11 cellular contexts compared by ENCODE assay signal in genomic region chr2:234147335-234147861, GRCh38.
DNase-seq lines count a peak whose midpoint lies in the region; FAIRE-seq and TF ChIP-seq lines count a peak whose summit lies in the region.
"Had no signal": no experiment of that assay in that cellular context is flagged by ENCODE, and none has a peak within 500 bp of the region (broad histone marks: within the 10 kb centered on the region; RNA-seq: fewer than 3 reads in every experiment).

No MANE protein-coding gene starts in this region.

- H3K9ac ChIP-seq in endothelial cell of umbilical vein (replicated peaks; ENCODE audit: extremely low read depth, insufficient read depth, low read length) = no peak overlapping the region

- H3K4me3 ChIP-seq in CD8-positive, alpha-beta memory T cell (ENCODE audit: low read length) = no peak overlapping the region
- H3K4me3 ChIP-seq in endothelial cell of umbilical vein (replicated peaks in 1 of 3; ENCODE audit: insufficient read depth in 1 of 3, low read depth in 1 of 3, low read length in 3 of 3) (no peak overlapping the region), thyroid gland (replicated peaks in 1 of 3) (no peak overlapping the region)
- H3K4me3 ChIP-seq: esophagus squamous epithelium had no signal

- peak overlapping the region; percentile 7 to 67 (median 62) for H3K4me3 Mint-ChIP-seq in CD8-positive, alpha-beta memory T cell
- no peak overlapping the region for H3K4me3 Mint-ChIP-seq in osteocyte (ENCODE audit: unreplicated experiment)

- no peaks in the 10 kb centered on the region for H3K9me1 ChIP-seq in endothelial cell of umbilical vein (replicated peaks; ENCODE audit: control insufficient read depth, extremely low read depth, insufficient read depth, low read length)

- H3K27ac Mint-ChIP-seq in CD8-positive, alpha-beta memory T cell = peak overlapping the region in 7 of 8 donors; percentile 26 to 88 (median 68)
- H3K27ac Mint-ChIP-seq in osteocyte (ENCODE audit: unreplicated experiment) = no peak overlapping the region

- CTCF ChIA-PET in CD8-positive, alpha-beta memory T cell (lab: Charles Lee) = interaction anchor here (0.9 to 1.1 kb wide), 4 partner anchors 12 to 354 kb away, joined by 3 to 4 read pairs (median 4); no protein-coding TSS in a partner anchor
- CTCF ChIA-PET in endothelial cell of umbilical vein (lab: Charles Lee) = interaction anchor here (0.9 to 2.5 kb wide), 7 partner anchors 11 to 970 kb away, joined by 3 to 18 read pairs (median 7); no protein-coding TSS in a partner anchor

- no peaks in the 10 kb centered on the region for H3K9me3 ChIP-seq in CD8-positive, alpha-beta memory T cell (ENCODE audit: low read length)
- H3K9me3 ChIP-seq in endothelial cell of umbilical vein (replicated peaks; ENCODE audit: control insufficient read depth, insufficient read depth, low read length) (no peaks in the 10 kb centered on the region), thyroid gland (no peaks in the 10 kb centered on the region)

- no peaks in the 10 kb centered on the region for H4K20me1 ChIP-seq in endothelial cell of umbilical vein (replicated peaks; ENCODE audit: control insufficient read depth, extremely low read depth, insufficient read depth, low read length)

- H3K4me1 Mint-ChIP-seq in CD8-positive, alpha-beta memory T cell = peaks cover 37 to 49% (median 47%) of the 10 kb centered on the region in 3 donors
- peaks cover 16% of the 10 kb centered on the region for H3K4me1 Mint-ChIP-seq in osteocyte (ENCODE audit: unreplicated experiment)

- H3K4me2 ChIP-seq in endothelial cell of umbilical vein (ENCODE audit: insufficient read depth, low read length) = no peak overlapping the region

- WGBS in thyroid gland, 2 donors = 82 to 90% methylated on average over 3 of the region's 3 CpGs

- no peaks in the 10 kb centered on the region for H3K9me3 Mint-ChIP-seq in CD8-positive, alpha-beta memory T cell
- peaks cover 3% of the 10 kb centered on the region for H3K9me3 Mint-ChIP-seq in osteocyte (ENCODE audit: unreplicated experiment)

- H3K36me3 Mint-ChIP-seq in CD8-positive, alpha-beta memory T cell = peaks cover 0 to 10% (median 0%) of the 10 kb centered on the region in 3 donors
- no peaks in the 10 kb centered on the region for H3K36me3 Mint-ChIP-seq in osteocyte (ENCODE audit: unreplicated experiment)

- TF ChIP-seq POLR2A in endothelial cell of umbilical vein (IDR thresholded peaks at IDR 0.05; ENCODE audit: low read depth, low read length) = no peak
- no peak for TF ChIP-seq POLR2A in thyroid gland (IDR thresholded peaks at IDR 0.05)

- peaks cover 40% of the 10 kb centered on the region for H3K4me1 ChIP-seq in CD8-positive, alpha-beta memory T cell (ENCODE audit: insufficient read depth, low read length)
- H3K4me1 ChIP-seq in endothelial cell of umbilical vein (ENCODE audit: control insufficient read depth, extremely low read depth, insufficient read depth, low read length) (peaks cover 10% of the 10 kb centered on the region), thyroid gland (peaks cover 0 to 2% of the 10 kb centered on the region in 2 donors)

- intact Hi-C loops in endothelial cell of umbilical vein (cut with micrococcal nuclease) = loop anchor here (2.0 kb wide), 1 partner anchor 55 kb away; no protein-coding TSS in a partner anchor
- intact Hi-C loops in thyroid gland (cut with DNase I) = no loop called here

- dilution Hi-C loops in endothelial cell of umbilical vein (cut with MboI; ENCODE audit: extremely low pct_ligation_motif_present, low sequenced_read_pairs) = no loop called here

- no peak for FAIRE-seq in endothelial cell of umbilical vein (lab: Jason Lieb, UNC)
- FAIRE-seq: GM12891 had no signal

- no peaks in the 10 kb centered on the region for H3K36me3 ChIP-seq in CD8-positive, alpha-beta memory T cell (ENCODE audit: insufficient read depth, low read length)
- H3K36me3 ChIP-seq in endothelial cell of umbilical vein (ENCODE audit: control insufficient read depth in 2 of 2, extremely low read depth in 1 of 2, insufficient read depth in 2 of 2, low read length in 2 of 2) (no peaks in the 10 kb centered on the region), thyroid gland (no peaks in the 10 kb centered on the region)
- H3K36me3 ChIP-seq: esophagus squamous epithelium had no signal

- no peaks in the 10 kb centered on the region for H3K79me2 ChIP-seq in endothelial cell of umbilical vein (ENCODE audit: control insufficient read depth, insufficient read depth, low read length)

- no peaks in the 10 kb centered on the region for H3K27me3 ChIP-seq in CD8-positive, alpha-beta memory T cell (ENCODE audit: insufficient read depth, low read length, poor library complexity, severe bottlenecking)
- H3K27me3 ChIP-seq in endothelial cell of umbilical vein (ENCODE audit: control insufficient read depth in 2 of 2, insufficient read depth in 2 of 2, low read length in 2 of 2) (no peaks in the 10 kb centered on the region), thyroid gland (no peaks in the 10 kb centered on the region)
- H3K27me3 ChIP-seq: esophagus squamous epithelium had no signal

- no peak overlapping the region for H3K27ac ChIP-seq in CD8-positive, alpha-beta memory T cell (ENCODE audit: low read depth, low read length)
- no peak overlapping the region for H3K27ac ChIP-seq in endothelial cell of umbilical vein (ENCODE audit: insufficient read depth, low read depth, low read length)
- no peak overlapping the region for H3K27ac ChIP-seq in thyroid gland
- H3K27ac ChIP-seq: esophagus squamous epithelium had no signal

- TF ChIP-seq CTCF in endothelial cell of umbilical vein (IDR thresholded peaks at IDR 0.05; ENCODE audit: extremely low read depth in 1 of 2, insufficient read depth in 1 of 2, low read depth in 1 of 2, low read length in 2 of 2) (no peak), osteocyte (IDR thresholded peaks at IDR 0.05) (no peak), thyroid gland (IDR thresholded peaks at IDR 0.05) (no peak)

- peaks cover 0 to 4% of the 10 kb centered on the region in 2 donors for H3K27me3 Mint-ChIP-seq in CD8-positive, alpha-beta memory T cell
- H3K27me3 Mint-ChIP-seq in osteocyte (ENCODE audit: unreplicated experiment) = no peaks in the 10 kb centered on the region

- H2AFZ ChIP-seq in endothelial cell of umbilical vein (ENCODE audit: low read depth, low read length) = no peak overlapping the region

- DNase-seq in A172 (ENCODE audit: low spot score) (peak; percentile 90), NCI-H526 treated with DMSO at 0.1 percent for 48 hours (lab: John Stamatoyannopoulos, UW) (peak; percentile 24), endothelial cell of umbilical vein (ENCODE audit: low read depth, low spot score) (no peak), hepatic stellate cell (ENCODE audit: low spot score) (no peak), osteocyte (ENCODE audit: extremely low spot score, unreplicated experiment) (no peak), thyroid gland (no peak), anterior cingulate cortex (lab: John Stamatoyannopoulos, UW) (no peak)
- DNase-seq in CD8-positive, alpha-beta memory T cell = peak in 2 of 5 donors; percentile 55 to 66
- DNase-seq: esophagus squamous epithelium, T-helper 9 cell had no signal

- BruUV-seq in endothelial cell of umbilical vein (replicated peaks; lab: Mats Ljungman, UMichigan) = no TSS peak

- POLR2A ChIA-PET in CD8-positive, alpha-beta memory T cell (lab: Charles Lee) = interaction anchor here (0.6 to 1.6 kb wide), 3 partner anchors 12 to 317 kb away, joined by 3 read pairs; no protein-coding TSS in a partner anchor
- POLR2A ChIA-PET in endothelial cell of umbilical vein (lab: Charles Lee) = no interaction called here

TF ChIP-seq in endothelial cell of umbilical vein, 7 proteins besides CTCF, POLR2A, EP300 and RAD21:
- TF ChIP-seq MYC (IDR thresholded peaks at IDR 0.05; ENCODE audit: low read depth, low read length) (no peak), FOS (IDR thresholded peaks at IDR 0.05; ENCODE audit: borderline replicate concordance, insufficient read depth, low read length) (no peak), JUN (IDR thresholded peaks at IDR 0.05; ENCODE audit: borderline replicate concordance, insufficient read depth, insufficient read length, low read depth) (no peak), GATA2 (IDR thresholded peaks at IDR 0.05; ENCODE audit: insufficient read depth, insufficient read length, low read depth, low read length) (peak; percentile 35), EZH2 (IDR thresholded peaks at IDR 0.05; ENCODE audit: borderline replicate concordance, low read depth, low read length, severe bottlenecking) (no peak)
- TF ChIP-seq, protein P1, sequence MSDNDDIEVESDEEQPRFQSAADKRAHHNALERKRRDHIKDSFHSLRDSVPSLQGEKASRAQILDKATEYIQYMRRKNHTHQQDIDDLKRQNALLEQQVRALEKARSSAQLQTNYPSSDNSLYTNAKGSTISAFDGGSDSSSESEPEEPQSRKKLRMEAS (IDR thresholded peaks at IDR 0.05; ENCODE audit: insufficient read depth, insufficient read length) = no peak

Comparison
In these comparisons a context has a peak if more than half of its experiments do, and no peak if none do; other contexts are left out.
1. DNase-seq: peak in A172 (single experiment) and NCI-H526 treated with DMSO at 0.1 percent for 48 hours (single experiment); none in endothelial cell of umbilical vein (single experiment), hepatic stellate cell (single experiment), osteocyte (single experiment), thyroid gland (0 of 2) and anterior cingulate cortex (0 of 58).